8 cellular contexts compared by ENCODE assay signal in genomic region chr9:113221003-113221799, GRCh38. TPM values are rescaled to one million over a fixed set of nuclear protein-coding genes. Genes with fewer than 3 reads are reported as not detected.
DNase-seq lines count a peak whose midpoint lies in the region; ATAC-seq and TF ChIP-seq lines count a peak whose summit lies in the region.

TSS of gene FKBP15 (minus strand) at chr9:113221277. CDS start at chr9:113221243, 34 bp downstream.
TSS of gene SLC31A1 (plus strand) at chr9:113221544. CDS start at chr9:113256149, 34,605 bp downstream.

- peaks cover 5 to 11% of the 10 kb centered on the region in 2 donors for H3K36me3 ChIP-seq in muscle layer of duodenum (ENCODE audit: control insufficient read depth in 1 of 2, insufficient read depth in 2 of 2, low read length in 2 of 2)

- in situ Hi-C loops in KBM-7 (cut with MboI; ENCODE audit: low pct_unique_long_range_greater_than_20kb, low sequenced_read_pairs) = no loop called here

- DNase-seq in DMS153 treated with DMSO at 0.1 percent for 48 hours (lab: John Stamatoyannopoulos, UW; ENCODE audit: unreplicated experiment) (peak; percentile 93), KBM-7 (peak; percentile 99)
- DNase-seq in activated T-cell treated with anti-CD3 and anti-CD28 coated beads, Interleukin-2, amount 50 U/mL, for 48 hours = peak; percentile 97 to 98
- peak; percentile 94 to 97 for DNase-seq in stimulated activated CD8-positive, alpha-beta memory T cell treated with anti-CD3 and anti-CD28 coated beads, Interleukin-7, amount 100 ng/mL, for 4 hours (ENCODE audit: low read depth in 2 of 2)

- peak within 1 kb of the TSS; percentile 93 for H3K27ac ChIP-seq in muscle layer of duodenum (ENCODE audit: low read length)

- H3K27me3 ChIP-seq in muscle layer of duodenum (ENCODE audit: low read depth, low read length) = no peaks in the 10 kb centered on the region

- peak within 1 kb of the TSS; percentile 94 to 99 for H3K4me3 ChIP-seq in muscle layer of duodenum (ENCODE audit: low read depth in 1 of 2, low read length in 2 of 2)

- peaks cover 19 to 32% of the 10 kb centered on the region in 2 donors for H3K4me1 ChIP-seq in muscle layer of duodenum (ENCODE audit: control insufficient read depth in 1 of 2, insufficient read depth in 2 of 2, low read length in 2 of 2)

- H3K9me3 ChIP-seq in muscle layer of duodenum (ENCODE audit: control insufficient read depth in 1 of 2, low read length in 2 of 2) = no peaks in the 10 kb centered on the region

- ATAC-seq in GM21717 (IDR thresholded peaks at IDR 0.05; ENCODE audit: unreplicated experiment) = peak; percentile 83
- ATAC-seq in esophagus mucosa = peak; percentile 100

TF ChIP-seq in PFSK-1, 5 proteins besides CTCF, POLR2A, EP300 and RAD21:
- TF ChIP-seq POLR2AphosphoS5 (IDR thresholded peaks at IDR 0.05; ENCODE audit: low read depth, low read length) (peak; percentile 69), FOXP2 (optimal IDR thresholded peaks at IDR 0.05; ENCODE audit: borderline replicate concordance, extremely low read depth, extremely low read length, insufficient read depth) (no peak), REST (IDR thresholded peaks at IDR 0.05; ENCODE audit: insufficient read depth in 1 of 2, low read depth in 2 of 2, low read length in 2 of 2) (peak; percentile 6 to 31; a peak in 1 of 4 replicates), TAF1 (IDR thresholded peaks at IDR 0.05; ENCODE audit: borderline replicate concordance, insufficient read depth, low read length) (0 out of 2 replicates have a peak, but pooled peaks have one; percentile 40)

RNA-seq across cellular contexts. Expression of gene FKBP15, which starts in this region (rescaled TPM):
- polyA plus RNA-seq in PFSK-1 (2012; ENCODE audit: insufficient read length, low read depth) = 17.3 TPM
- 18.8 TPM for total RNA-seq in esophagus mucosa

RNA-seq across cellular contexts. Expression of gene SLC31A1, which starts in this region (rescaled TPM):
- polyA plus RNA-seq in PFSK-1 (2012; ENCODE audit: insufficient read length, low read depth) = 35.8 TPM
- 22.2 TPM for total RNA-seq in esophagus mucosa

Comparison
In these comparisons a context has a peak if more than half of its experiments do, and no peak if none do; other contexts are left out.
1. Peak in every context shown above with its lines: DNase-seq, ATAC-seq, H3K4me3 ChIP-seq and H3K27ac ChIP-seq.